Comparison of ENCODE assay signal across 1 cellular context in the genomic region with DNA sequence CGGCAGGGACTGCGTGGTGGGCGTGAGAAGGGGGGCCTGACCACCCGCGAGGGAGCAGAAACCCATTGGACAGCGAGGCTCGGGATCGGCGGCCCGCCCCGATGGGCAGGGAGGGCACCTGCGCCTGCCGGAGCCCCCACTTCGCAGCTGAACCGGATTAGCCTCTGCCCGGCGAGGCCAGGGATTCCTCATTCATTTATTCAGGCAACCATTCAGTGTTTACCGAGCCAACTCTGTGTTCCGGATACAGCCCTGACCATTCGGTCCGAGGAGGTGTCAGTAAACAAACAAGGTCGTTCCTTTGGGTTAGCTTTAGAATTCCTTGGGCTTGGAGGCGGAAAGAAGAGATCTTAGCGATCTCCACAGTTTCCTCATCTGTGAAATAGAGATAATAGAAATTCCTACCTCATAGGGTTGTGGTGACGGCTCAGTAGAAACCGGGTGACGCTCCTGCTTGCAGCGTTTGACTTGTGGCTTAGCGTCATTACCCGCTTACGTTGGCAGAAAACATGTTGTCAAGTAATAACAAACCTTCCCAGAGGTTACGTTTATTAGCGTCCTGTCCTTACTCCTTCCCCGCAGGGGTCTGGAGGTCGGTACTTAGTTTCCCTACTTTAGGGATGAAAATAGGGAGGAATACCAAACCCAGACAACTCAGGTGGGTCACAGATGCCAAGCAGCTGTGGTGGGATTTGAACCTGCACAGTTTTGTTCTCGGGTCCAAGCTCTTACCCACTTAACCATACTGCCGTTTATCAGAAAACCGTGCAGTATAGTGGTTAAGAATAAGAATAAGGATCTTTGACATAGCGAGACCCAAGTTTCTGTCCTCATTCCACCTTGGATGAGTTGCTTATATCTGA.
TF ChIP-seq lines count a peak whose summit lies in the region.

No MANE protein-coding gene starts in this region.

TF ChIP-seq in HepG2, 621 proteins besides CTCF, POLR2A, EP300 and RAD21 (continued from another document):
- TF ChIP-seq, protein P1, sequence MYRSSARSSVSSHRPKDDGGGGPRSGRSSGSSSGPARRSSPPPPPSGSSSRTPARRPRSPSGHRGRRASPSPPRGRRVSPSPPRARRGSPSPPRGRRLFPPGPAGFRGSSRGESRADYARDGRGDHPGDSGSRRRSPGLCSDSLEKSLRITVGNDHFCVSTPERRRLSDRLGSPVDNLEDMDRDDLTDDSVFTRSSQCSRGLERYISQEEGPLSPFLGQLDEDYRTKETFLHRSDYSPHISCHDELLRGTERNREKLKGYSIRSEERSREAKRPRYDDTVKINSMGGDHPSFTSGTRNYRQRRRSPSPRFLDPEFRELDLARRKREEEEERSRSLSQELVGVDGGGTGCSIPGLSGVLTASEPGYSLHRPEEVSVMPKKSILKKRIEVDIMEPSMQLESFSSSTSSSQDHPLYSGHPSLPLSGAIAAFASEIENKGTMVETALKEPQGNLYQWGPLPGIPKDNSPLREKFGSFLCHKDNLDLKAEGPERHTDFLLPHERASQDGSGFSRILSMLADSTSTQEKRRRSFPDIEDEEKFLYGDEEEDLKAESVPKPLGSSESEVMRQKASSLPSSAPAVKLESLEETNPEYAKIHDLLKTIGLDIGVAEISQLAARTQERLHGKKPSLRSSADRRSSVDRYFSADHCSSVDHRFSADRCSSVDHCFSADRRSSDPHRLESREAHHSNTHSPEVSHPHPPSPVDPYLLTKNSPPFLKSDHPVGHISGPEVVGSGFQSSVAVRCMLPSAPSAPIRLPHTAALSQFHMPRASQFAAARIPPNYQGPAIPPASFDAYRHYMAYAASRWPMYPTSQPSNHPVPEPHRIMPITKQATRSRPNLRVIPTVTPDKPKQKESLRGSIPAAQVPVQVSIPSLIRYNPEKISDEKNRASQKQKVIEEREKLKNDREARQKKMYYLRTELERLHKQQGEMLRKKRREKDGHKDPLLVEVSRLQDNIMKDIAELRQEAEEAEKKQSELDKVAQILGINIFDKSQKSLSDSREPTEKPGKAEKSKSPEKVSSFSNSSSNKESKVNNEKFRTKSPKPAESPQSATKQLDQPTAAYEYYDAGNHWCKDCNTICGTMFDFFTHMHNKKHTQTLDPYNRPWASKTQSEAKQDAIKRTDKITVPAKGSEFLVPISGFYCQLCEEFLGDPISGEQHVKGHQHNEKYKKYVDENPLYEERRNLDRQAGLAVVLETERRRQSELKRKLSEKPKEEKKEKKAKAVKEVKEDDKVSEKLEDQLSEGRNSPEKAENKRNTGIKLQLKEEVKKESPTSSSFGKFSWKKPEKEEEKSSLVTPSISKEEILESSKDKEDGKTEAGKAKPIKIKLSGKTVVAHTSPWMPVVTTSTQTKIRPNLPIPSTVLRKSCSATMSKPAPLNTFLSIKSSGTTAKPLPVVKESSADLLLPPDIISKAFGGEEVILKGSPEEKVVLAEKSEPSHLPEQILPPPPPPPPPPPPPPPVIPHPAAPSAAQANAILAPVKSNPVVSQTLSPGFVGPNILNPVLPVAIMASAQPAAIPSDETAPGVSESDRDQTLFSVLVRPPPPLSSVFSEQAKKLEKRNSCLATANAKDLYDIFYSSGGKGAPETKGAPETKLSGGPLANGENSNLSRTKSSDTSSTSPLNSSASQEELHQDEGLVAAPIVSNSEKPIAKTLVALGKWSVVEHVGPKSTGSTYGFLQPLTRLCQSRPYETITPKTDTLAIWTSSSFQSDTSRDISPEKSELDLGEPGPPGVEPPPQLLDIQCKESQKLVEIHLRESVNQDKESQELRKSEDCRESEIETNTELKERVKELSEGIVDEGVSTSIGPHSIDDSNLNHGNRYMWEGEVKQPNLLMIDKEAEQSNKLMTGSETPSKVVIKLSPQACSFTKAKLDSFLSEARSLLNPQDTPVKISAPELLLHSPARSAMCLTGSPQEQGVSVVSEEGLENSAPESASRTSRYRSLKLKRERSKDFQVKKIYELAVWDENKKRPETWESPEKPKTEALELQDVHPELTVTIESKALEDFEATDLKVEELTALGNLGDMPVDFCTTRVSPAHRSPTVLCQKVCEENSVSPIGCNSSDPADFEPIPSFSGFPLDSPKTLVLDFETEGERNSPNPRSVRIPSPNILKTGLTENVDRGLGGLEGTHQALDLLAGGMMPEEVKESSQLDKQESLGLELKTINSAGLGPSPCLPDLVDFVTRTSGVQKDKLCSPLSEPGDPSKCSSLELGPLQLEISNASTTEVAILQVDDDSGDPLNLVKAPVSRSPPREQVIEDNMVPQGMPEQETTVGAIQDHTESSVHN (CRISPR knock-in tag; IDR thresholded peaks at IDR 0.05): no peak; the same call in 1 of the 2 replicates
- TF ChIP-seq, protein P2, sequence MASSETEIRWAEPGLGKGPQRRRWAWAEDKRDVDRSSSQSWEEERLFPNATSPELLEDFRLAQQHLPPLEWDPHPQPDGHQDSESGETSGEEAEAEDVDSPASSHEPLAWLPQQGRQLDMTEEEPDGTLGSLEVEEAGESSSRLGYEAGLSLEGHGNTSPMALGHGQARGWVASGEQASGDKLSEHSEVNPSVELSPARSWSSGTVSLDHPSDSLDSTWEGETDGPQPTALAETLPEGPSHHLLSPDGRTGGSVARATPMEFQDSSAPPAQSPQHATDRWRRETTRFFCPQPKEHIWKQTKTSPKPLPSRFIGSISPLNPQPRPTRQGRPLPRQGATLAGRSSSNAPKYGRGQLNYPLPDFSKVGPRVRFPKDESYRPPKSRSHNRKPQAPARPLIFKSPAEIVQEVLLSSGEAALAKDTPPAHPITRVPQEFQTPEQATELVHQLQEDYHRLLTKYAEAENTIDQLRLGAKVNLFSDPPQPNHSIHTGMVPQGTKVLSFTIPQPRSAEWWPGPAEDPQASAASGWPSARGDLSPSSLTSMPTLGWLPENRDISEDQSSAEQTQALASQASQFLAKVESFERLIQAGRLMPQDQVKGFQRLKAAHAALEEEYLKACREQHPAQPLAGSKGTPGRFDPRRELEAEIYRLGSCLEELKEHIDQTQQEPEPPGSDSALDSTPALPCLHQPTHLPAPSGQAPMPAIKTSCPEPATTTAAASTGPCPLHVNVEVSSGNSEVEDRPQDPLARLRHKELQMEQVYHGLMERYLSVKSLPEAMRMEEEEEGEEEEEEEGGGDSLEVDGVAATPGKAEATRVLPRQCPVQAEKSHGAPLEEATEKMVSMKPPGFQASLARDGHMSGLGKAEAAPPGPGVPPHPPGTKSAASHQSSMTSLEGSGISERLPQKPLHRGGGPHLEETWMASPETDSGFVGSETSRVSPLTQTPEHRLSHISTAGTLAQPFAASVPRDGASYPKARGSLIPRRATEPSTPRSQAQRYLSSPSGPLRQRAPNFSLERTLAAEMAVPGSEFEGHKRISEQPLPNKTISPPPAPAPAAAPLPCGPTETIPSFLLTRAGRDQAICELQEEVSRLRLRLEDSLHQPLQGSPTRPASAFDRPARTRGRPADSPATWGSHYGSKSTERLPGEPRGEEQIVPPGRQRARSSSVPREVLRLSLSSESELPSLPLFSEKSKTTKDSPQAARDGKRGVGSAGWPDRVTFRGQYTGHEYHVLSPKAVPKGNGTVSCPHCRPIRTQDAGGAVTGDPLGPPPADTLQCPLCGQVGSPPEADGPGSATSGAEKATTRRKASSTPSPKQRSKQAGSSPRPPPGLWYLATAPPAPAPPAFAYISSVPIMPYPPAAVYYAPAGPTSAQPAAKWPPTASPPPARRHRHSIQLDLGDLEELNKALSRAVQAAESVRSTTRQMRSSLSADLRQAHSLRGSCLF (CRISPR knock-in tag; IDR thresholded peaks at IDR 0.05; ENCODE audit: borderline replicate concordance): no peak; the same call in 1 of the 2 replicates
- TF ChIP-seq ZSCAN21 (CRISPR knock-in tag; IDR thresholded peaks at IDR 0.05; ENCODE audit: borderline replicate concordance): 0 out of 2 replicates have a peak, but pooled peaks have one; percentile 81
